26 cellular contexts compared by ENCODE assay signal in genomic region chr6:118669561-118669960, GRCh38. TPM values are rescaled to one million over a fixed set of nuclear protein-coding genes. Genes with fewer than 3 reads are reported as not detected.
DNase-seq lines count a peak whose midpoint lies in the region; ATAC-seq, FAIRE-seq and TF ChIP-seq lines count a peak whose summit lies in the region.
"Had no signal": no experiment of that assay in that cellular context is flagged by ENCODE, and none has a peak within 500 bp of the region (broad histone marks: within the 10 kb centered on the region; RNA-seq: fewer than 3 reads in every experiment).

No MANE protein-coding gene starts in this region.

- H3K27ac ChIP-seq in astrocyte (ENCODE audit: low read depth, low read length) (no peak overlapping the region), tibial nerve (peak overlapping the region in 3 of 4 donors; percentile 29 to 76 (median 73)), tibial artery (no peak overlapping the region)
- H3K27ac ChIP-seq in naive thymus-derived CD4-positive, alpha-beta T cell (ENCODE audit: low read depth, low read length): peak overlapping the region; percentile 20
- H3K27ac ChIP-seq: cardiac muscle cell, foreskin keratinocyte had no signal

- H3K9me3 ChIP-seq in astrocyte (ENCODE audit: insufficient read depth, low read depth, low read length) (no peaks in the 10 kb centered on the region), tibial nerve (no peaks in the 10 kb centered on the region), tibial artery (no peaks in the 10 kb centered on the region)
- H3K9me3 ChIP-seq in naive thymus-derived CD4-positive, alpha-beta T cell (ENCODE audit: control insufficient read depth in 2 of 3, low read length in 3 of 3): no peaks in the 10 kb centered on the region
- H3K9me3 ChIP-seq: spleen had no signal

- 100% methylated on average over 1 of the region's 1 CpG for WGBS in tibial nerve, 2 donors

- TF ChIP-seq EP300 in tibial nerve (IDR thresholded peaks at IDR 0.05): no peak

- H3K9me3 Mint-ChIP-seq in activated CD8-positive, alpha-beta T cell treated with anti-CD3 and anti-CD28 coated beads for 36 hours: no peaks in the 10 kb centered on the region
- H3K9me3 Mint-ChIP-seq in activated CD8-positive, alpha-beta T cell treated with anti-CD3 and anti-CD28 coated beads, Interleukin-2, amount 10 ng/mL, durations not matched to agents 7 days and 5 days (ENCODE audit: insufficient read depth): no peaks in the 10 kb centered on the region
- no peaks in the 10 kb centered on the region for H3K9me3 Mint-ChIP-seq in astrocyte (ENCODE audit: unreplicated experiment)
- no peaks in the 10 kb centered on the region for H3K9me3 Mint-ChIP-seq in naive thymus-derived CD4-positive, alpha-beta T cell
- H3K9me3 Mint-ChIP-seq: CD8-positive, alpha-beta memory T cell; endodermal cell; natural killer cell; WTC11 had no signal

- H3K27me3 Mint-ChIP-seq in activated CD8-positive, alpha-beta T cell treated with anti-CD3 and anti-CD28 coated beads for 36 hours: no peaks in the 10 kb centered on the region
- H3K27me3 Mint-ChIP-seq in activated CD8-positive, alpha-beta T cell treated with anti-CD3 and anti-CD28 coated beads, Interleukin-2, amount 10 ng/mL, durations not matched to agents 7 days and 5 days (ENCODE audit: low read depth): no peaks in the 10 kb centered on the region
- H3K27me3 Mint-ChIP-seq in astrocyte (ENCODE audit: low read depth, unreplicated experiment): no peaks in the 10 kb centered on the region
- H3K27me3 Mint-ChIP-seq in naive thymus-derived CD4-positive, alpha-beta T cell: no peaks in the 10 kb centered on the region
- H3K27me3 Mint-ChIP-seq: CD8-positive, alpha-beta memory T cell had no signal

- CTCF ChIA-PET in activated CD8-positive, alpha-beta T cell treated with anti-CD3 and anti-CD28 coated beads for 36 hours (lab: Charles Lee): interaction anchor here (0.6 to 1.2 kb wide), 2 partner anchors 8 to 15 kb away, joined by 3 to 5 read pairs; no protein-coding TSS in a partner anchor
- CTCF ChIA-PET in activated CD8-positive, alpha-beta T cell treated with anti-CD3 and anti-CD28 coated beads, Interleukin-2, amount 10 ng/mL, durations not matched to agents 7 days and 5 days (lab: Charles Lee): interaction anchor here (1.9 to 2.8 kb wide), 2 partner anchors 14 to 131 kb away, joined by 4 to 7 read pairs; no protein-coding TSS in a partner anchor
- CTCF ChIA-PET in naive thymus-derived CD4-positive, alpha-beta T cell (lab: Charles Lee): no interaction called here

- H3K36me3 ChIP-seq in astrocyte (ENCODE audit: insufficient read depth, low read length): no peaks in the 10 kb centered on the region
- no peaks in the 10 kb centered on the region for H3K36me3 ChIP-seq in naive thymus-derived CD4-positive, alpha-beta T cell (ENCODE audit: control insufficient read depth in 2 of 3, insufficient read depth in 3 of 3, low read length in 3 of 3)
- H3K36me3 ChIP-seq in tibial nerve: no peaks in the 10 kb centered on the region
- H3K36me3 ChIP-seq in tibial artery: no peaks in the 10 kb centered on the region
- H3K36me3 ChIP-seq: cardiac muscle cell, spleen had no signal

- no peak for ATAC-seq in activated CD8-positive, alpha-beta T cell treated with anti-CD3 and anti-CD28 coated beads for 36 hours
- ATAC-seq in activated CD8-positive, alpha-beta T cell treated with anti-CD3 and anti-CD28 coated beads, Interleukin-2, amount 10 ng/mL, durations not matched to agents 7 days and 5 days: no peak
- no peak for ATAC-seq in naive thymus-derived CD4-positive, alpha-beta T cell
- ATAC-seq: activated naive CD4-positive, alpha-beta T cell treated with anti-CD3 and anti-CD28 coated beads, Interleukin-2, amount 50 U/mL, for 72 hours; esophagus mucosa; foreskin keratinocyte; HepG2; left colon; natural killer cell; Panc1; WTC11 had no signal

- H2AFZ ChIP-seq in astrocyte (ENCODE audit: low read depth, low read length): no peak overlapping the region

- TF ChIP-seq POLR2A in tibial nerve (IDR thresholded peaks at IDR 0.05): no peak

- intact Hi-C loops in activated CD8-positive, alpha-beta T cell treated with anti-CD3 and anti-CD28 coated beads for 36 hours (cut with micrococcal nuclease): no loop called here
- intact Hi-C loops in naive thymus-derived CD4-positive, alpha-beta T cell (cut with micrococcal nuclease): loop anchor here in 1 of 2 donors (5.0 kb wide), 1 partner anchor 102 kb away; no protein-coding TSS in a partner anchor
- intact Hi-C loops in tibial artery (cut with DNase I; ENCODE audit: low total_unique reads): no loop called here

- peak overlapping the region; percentile 14 for H3K27ac Mint-ChIP-seq in activated CD8-positive, alpha-beta T cell treated with anti-CD3 and anti-CD28 coated beads for 36 hours
- H3K27ac Mint-ChIP-seq in activated CD8-positive, alpha-beta T cell treated with anti-CD3 and anti-CD28 coated beads, Interleukin-2, amount 10 ng/mL, durations not matched to agents 7 days and 5 days: no peak overlapping the region
- peak overlapping the region; percentile 42 for H3K27ac Mint-ChIP-seq in astrocyte (ENCODE audit: unreplicated experiment)
- H3K27ac Mint-ChIP-seq in naive thymus-derived CD4-positive, alpha-beta T cell: peak overlapping the region in 8 of 9 donors; percentile 5 to 93 (median 86)
- H3K27ac Mint-ChIP-seq: endodermal cell, WTC11 had no signal

- peaks cover 18% of the 10 kb centered on the region for H3K4me1 ChIP-seq in astrocyte (ENCODE audit: insufficient read depth, low read length)
- H3K4me1 ChIP-seq in naive thymus-derived CD4-positive, alpha-beta T cell (ENCODE audit: control insufficient read depth in 2 of 2, insufficient read depth in 2 of 2, low read length in 2 of 2): peaks cover 4 to 28% of the 10 kb centered on the region in 2 donors
- H3K4me1 ChIP-seq in tibial nerve: peaks cover 0 to 47% (median 13%) of the 10 kb centered on the region in 4 donors
- no peaks in the 10 kb centered on the region for H3K4me1 ChIP-seq in tibial artery
- H3K4me1 ChIP-seq: foreskin keratinocyte had no signal

- TF ChIP-seq CTCF in activated CD8-positive, alpha-beta T cell treated with anti-CD3 and anti-CD28 coated beads for 36 hours (IDR thresholded peaks at IDR 0.05): no peak
- no peak for TF ChIP-seq CTCF in astrocyte (IDR thresholded peaks at IDR 0.05; ENCODE audit: insufficient read depth, low read depth, low read length)
- TF ChIP-seq CTCF in tibial nerve (IDR thresholded peaks at IDR 0.05): no peak
- TF ChIP-seq CTCF in tibial artery (IDR thresholded peaks at IDR 0.05): no peak

- peaks cover 41% of the 10 kb centered on the region for H3K79me2 ChIP-seq in astrocyte (ENCODE audit: insufficient read depth, low read length)

- no peak for DNase-seq in activated CD8-positive, alpha-beta T cell treated with anti-CD3 and anti-CD28 coated beads for 36 hours
- no peak for DNase-seq in activated CD8-positive, alpha-beta T cell treated with anti-CD3 and anti-CD28 coated beads, Interleukin-2, amount 10 ng/mL, durations not matched to agents 7 days and 5 days
- DNase-seq in astrocyte (ENCODE audit: low read depth) (no peak), tibial nerve (ENCODE audit: low spot score in 2 of 2) (no peak), tibial artery (no peak), NCI-H524 treated with DMSO at 0.1 percent for 48 hours (lab: John Stamatoyannopoulos, UW) (no peak), COLO668 (lab: John Stamatoyannopoulos, UW; ENCODE audit: unreplicated experiment) (no peak)
- no peak for DNase-seq in naive thymus-derived CD4-positive, alpha-beta T cell
- DNase-seq: activated CD4-positive, alpha-beta T cell treated with anti-CD3 and anti-CD28 coated beads, Interleukin-2, amount 50 U/mL, for 1 hour; aorta; CD8-positive, alpha-beta memory T cell; cortex of kidney; endodermal cell; foreskin keratinocyte; H7; left colon; natural killer cell; spleen; SW 1271 had no signal

- no peak for FAIRE-seq in astrocyte (lab: Jason Lieb, UNC)
- FAIRE-seq: G401.6, HepG2 had no signal

- POLR2A ChIA-PET in activated CD8-positive, alpha-beta T cell treated with anti-CD3 and anti-CD28 coated beads for 36 hours (lab: Charles Lee): no interaction called here
- POLR2A ChIA-PET in activated CD8-positive, alpha-beta T cell treated with anti-CD3 and anti-CD28 coated beads, Interleukin-2, amount 10 ng/mL, durations not matched to agents 7 days and 5 days (lab: Charles Lee): interaction anchor here (1.4 kb wide), 1 partner anchor 11 kb away, joined by 4 read pairs; no protein-coding TSS in a partner anchor
- POLR2A ChIA-PET in naive thymus-derived CD4-positive, alpha-beta T cell (lab: Charles Lee): interaction anchor here (1.0 to 1.5 kb wide), 2 partner anchors 12 to 19 kb away, joined by 5 read pairs; partner anchors contain the start of gene CEP85L

- H3K4me1 Mint-ChIP-seq in activated CD8-positive, alpha-beta T cell treated with anti-CD3 and anti-CD28 coated beads for 36 hours (ENCODE audit: low read depth): peaks cover 80% of the 10 kb centered on the region
- H3K4me1 Mint-ChIP-seq in activated CD8-positive, alpha-beta T cell treated with anti-CD3 and anti-CD28 coated beads, Interleukin-2, amount 10 ng/mL, durations not matched to agents 7 days and 5 days (ENCODE audit: low read depth): peaks cover 38% of the 10 kb centered on the region
- H3K4me1 Mint-ChIP-seq in astrocyte (ENCODE audit: low read depth, unreplicated experiment): peaks cover 19% of the 10 kb centered on the region
- peaks cover 36 to 94% (median 84%) of the 10 kb centered on the region in 7 donors for H3K4me1 Mint-ChIP-seq in naive thymus-derived CD4-positive, alpha-beta T cell

- H4K20me1 ChIP-seq in astrocyte (ENCODE audit: insufficient read depth, low read length): peaks cover 17% of the 10 kb centered on the region

- H3K4me3 Mint-ChIP-seq in activated CD8-positive, alpha-beta T cell treated with anti-CD3 and anti-CD28 coated beads for 36 hours: no peak overlapping the region
- H3K4me3 Mint-ChIP-seq in activated CD8-positive, alpha-beta T cell treated with anti-CD3 and anti-CD28 coated beads, Interleukin-2, amount 10 ng/mL, durations not matched to agents 7 days and 5 days: no peak overlapping the region
- H3K4me3 Mint-ChIP-seq in astrocyte (ENCODE audit: unreplicated experiment): no peak overlapping the region
- peak overlapping the region in 3 of 10 donors; percentile 7 to 36 (median 7) for H3K4me3 Mint-ChIP-seq in naive thymus-derived CD4-positive, alpha-beta T cell
- H3K4me3 Mint-ChIP-seq: CD8-positive, alpha-beta memory T cell; endodermal cell; natural killer cell; WTC11 had no signal

- H3K4me3 ChIP-seq in astrocyte (ENCODE audit: insufficient read depth, low read depth, low read length): no peak overlapping the region
- no peak overlapping the region for H3K4me3 ChIP-seq in naive thymus-derived CD4-positive, alpha-beta T cell (ENCODE audit: low read length)
- no peak overlapping the region for H3K4me3 ChIP-seq in tibial nerve
- no peak overlapping the region for H3K4me3 ChIP-seq in tibial artery
- H3K4me3 ChIP-seq: cardiac muscle cell, spleen had no signal

- peaks cover 25% of the 10 kb centered on the region for H3K36me3 Mint-ChIP-seq in activated CD8-positive, alpha-beta T cell treated with anti-CD3 and anti-CD28 coated beads for 36 hours (ENCODE audit: low read depth)
- H3K36me3 Mint-ChIP-seq in activated CD8-positive, alpha-beta T cell treated with anti-CD3 and anti-CD28 coated beads, Interleukin-2, amount 10 ng/mL, durations not matched to agents 7 days and 5 days (ENCODE audit: low read depth): peaks cover 26% of the 10 kb centered on the region
- no peaks in the 10 kb centered on the region for H3K36me3 Mint-ChIP-seq in astrocyte (ENCODE audit: low read depth, unreplicated experiment)
- H3K36me3 Mint-ChIP-seq in naive thymus-derived CD4-positive, alpha-beta T cell: peaks cover 0 to 25% (median 4%) of the 10 kb centered on the region in 5 donors
- H3K36me3 Mint-ChIP-seq: natural killer cell, WTC11 had no signal

- H3K27me3 ChIP-seq in astrocyte (ENCODE audit: insufficient read depth, low read length) (no peaks in the 10 kb centered on the region), tibial nerve (no peaks in the 10 kb centered on the region), tibial artery (no peaks in the 10 kb centered on the region)
- no peaks in the 10 kb centered on the region for H3K27me3 ChIP-seq in naive thymus-derived CD4-positive, alpha-beta T cell (ENCODE audit: control insufficient read depth in 2 of 2, insufficient read depth in 2 of 2, low read length in 2 of 2)
- H3K27me3 ChIP-seq: cardiac muscle cell, spleen had no signal

- no peak overlapping the region for H3K9ac ChIP-seq in astrocyte (ENCODE audit: low read length)

- peak overlapping the region; percentile 41 for H3K4me2 ChIP-seq in astrocyte (ENCODE audit: low read length)

RNA-seq across cellular contexts. Expression of gene CEP85L, which starts 18.2 kb away (rescaled TPM):
- 10 to 100 TPM; 39.6 to 40.3 TPM for total RNA-seq in activated CD8-positive, alpha-beta T cell treated with anti-CD3 and anti-CD28 coated beads for 36 hours
- 10 to 100 TPM; 45.7 to 48.7 TPM for total RNA-seq in activated CD8-positive, alpha-beta T cell treated with anti-CD3 and anti-CD28 coated beads, Interleukin-2, amount 10 ng/mL, durations not matched to agents 7 days and 5 days
- total RNA-seq in astrocyte (16.3 and 19.3 TPM in 2 replicates), tibial nerve (10 to 100 TPM; 26.7 to 47.4 (median 37.8) TPM)
- total RNA-seq in naive thymus-derived CD4-positive, alpha-beta T cell: 10 to 100 TPM; 51.1 to 89.1 (median 78.6) TPM
- polyA plus RNA-seq in naive thymus-derived CD4-positive, alpha-beta T cell: 10 to 100 TPM; 47.3 to 47.8 TPM

Comparison
In these comparisons a context has a peak if more than half of its experiments do, and no peak if none do; other contexts are left out.
1. H3K27ac ChIP-seq: peak in naive thymus-derived CD4-positive, alpha-beta T cell (single experiment) and tibial nerve (3 of 4); none in astrocyte (single experiment) and tibial artery (0 of 2).